ENCODE assay signal across 24 cellular contexts in the genomic region with DNA sequence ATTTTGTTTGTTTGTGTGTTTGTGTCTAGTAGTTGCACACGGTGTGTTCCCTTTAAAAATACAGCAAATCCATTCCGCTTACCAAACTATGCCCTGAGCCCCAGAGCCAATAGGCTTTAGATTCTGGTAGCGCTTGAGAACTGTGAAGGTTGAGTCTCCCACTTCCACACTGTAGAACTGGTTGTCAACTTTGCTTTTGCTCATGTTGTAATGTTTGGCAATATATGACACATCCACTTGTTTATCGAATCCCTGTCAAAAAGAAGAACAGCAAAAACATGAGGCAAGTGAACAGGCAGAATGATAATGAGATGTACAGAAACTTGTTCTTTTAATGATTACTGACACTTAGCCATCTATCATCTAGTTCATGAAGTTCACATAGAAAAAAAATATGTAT.
"Had no signal": no experiment of that assay in that cellular context is flagged by ENCODE, and none has a peak within 500 bp of the region (broad histone marks: within the 10 kb centered on the region; RNA-seq: fewer than 3 reads in every experiment).

No MANE protein-coding gene starts in this region.

- H3K4me1 ChIP-seq: colonic mucosa, esophagus muscularis mucosa, psoas muscle, sigmoid colon, transverse colon, upper lobe of right lung, uterus had no signal

- H3K36me3 Mint-ChIP-seq: memory B cell; naive thymus-derived CD4-positive, alpha-beta T cell; stimulated activated memory B cell treated with anti-CD40 and anti-IgM and Interleukin-4, amounts not matched to agents 10 μg/mL and 1 μg/mL and 100 μg/mL, for 72 hours had no signal

- H3K27ac ChIP-seq: colonic mucosa, esophagus muscularis mucosa, ovary, psoas muscle, sigmoid colon, transverse colon, upper lobe of right lung, uterus had no signal

- DNase-seq: colonic mucosa; effector CD8-positive, alpha-beta T cell; endodermal cell; kidney; midbrain; naive thymus-derived CD4-positive, alpha-beta T cell; occipital lobe; ovary; posterior cingulate gyrus; psoas muscle; right cardiac atrium; sigmoid colon; stimulated activated CD4-positive, alpha-beta T cell treated with anti-CD3 and anti-CD28 coated beads, Interleukin-4, amount 100 ng/mL, for 4 hours; stimulated activated naive CD8-positive, alpha-beta T cell treated with anti-CD3 and anti-CD28 coated beads, Interleukin-15, Interleukin-2, amounts not matched to agents 100 U/mL and 50 U/mL, for 24 hours; substantia nigra; transverse colon; upper lobe of right lung; uterus had no signal

- H3K9me3 ChIP-seq: colonic mucosa, esophagus muscularis mucosa, ovary, psoas muscle, sigmoid colon, transverse colon, upper lobe of right lung, uterus had no signal

- H3K9me3 Mint-ChIP-seq: dendritic cell treated with granulocyte-macrophage colony-stimulating factor and Interleukin-4, amounts not matched to agents 40 ng/mL and 50 ng/mL, for 4 days; endodermal cell; memory B cell; naive thymus-derived CD4-positive, alpha-beta T cell; nephron; stimulated activated memory B cell treated with anti-CD40 and anti-IgM and Interleukin-4, amounts not matched to agents 10 μg/mL and 1 μg/mL and 100 μg/mL, for 72 hours had no signal

- H3K27ac Mint-ChIP-seq: dendritic cell treated with granulocyte-macrophage colony-stimulating factor and Interleukin-4, amounts not matched to agents 40 ng/mL and 50 ng/mL, for 4 days; endodermal cell; memory B cell; naive thymus-derived CD4-positive, alpha-beta T cell; nephron; stimulated activated memory B cell treated with anti-CD40 and anti-IgM and Interleukin-4, amounts not matched to agents 10 μg/mL and 1 μg/mL and 100 μg/mL, for 72 hours had no signal

- H3K4me1 Mint-ChIP-seq: memory B cell; naive thymus-derived CD4-positive, alpha-beta T cell; nephron; stimulated activated memory B cell treated with anti-CD40 and anti-IgM and Interleukin-4, amounts not matched to agents 10 μg/mL and 1 μg/mL and 100 μg/mL, for 72 hours had no signal

- H3K4me3 Mint-ChIP-seq: dendritic cell treated with granulocyte-macrophage colony-stimulating factor and Interleukin-4, amounts not matched to agents 40 ng/mL and 50 ng/mL, for 4 days; endodermal cell; memory B cell; naive thymus-derived CD4-positive, alpha-beta T cell; nephron; stimulated activated memory B cell treated with anti-CD40 and anti-IgM and Interleukin-4, amounts not matched to agents 10 μg/mL and 1 μg/mL and 100 μg/mL, for 72 hours had no signal

- H3K27me3 ChIP-seq: colonic mucosa, esophagus muscularis mucosa, ovary, sigmoid colon, transverse colon, upper lobe of right lung, uterus had no signal

- H3K36me3 ChIP-seq: colonic mucosa, esophagus muscularis mucosa, ovary, sigmoid colon, transverse colon, upper lobe of right lung, uterus had no signal

- H3K27me3 Mint-ChIP-seq: dendritic cell treated with granulocyte-macrophage colony-stimulating factor and Interleukin-4, amounts not matched to agents 40 ng/mL and 50 ng/mL, for 4 days; memory B cell; naive thymus-derived CD4-positive, alpha-beta T cell; stimulated activated memory B cell treated with anti-CD40 and anti-IgM and Interleukin-4, amounts not matched to agents 10 μg/mL and 1 μg/mL and 100 μg/mL, for 72 hours had no signal

- H3K4me3 ChIP-seq: colonic mucosa, esophagus muscularis mucosa, lung, ovary, psoas muscle, sigmoid colon, transverse colon, upper lobe of right lung, uterus had no signal
